Comparison of ENCODE assay signal across 10 cellular contexts in the genomic region with DNA sequence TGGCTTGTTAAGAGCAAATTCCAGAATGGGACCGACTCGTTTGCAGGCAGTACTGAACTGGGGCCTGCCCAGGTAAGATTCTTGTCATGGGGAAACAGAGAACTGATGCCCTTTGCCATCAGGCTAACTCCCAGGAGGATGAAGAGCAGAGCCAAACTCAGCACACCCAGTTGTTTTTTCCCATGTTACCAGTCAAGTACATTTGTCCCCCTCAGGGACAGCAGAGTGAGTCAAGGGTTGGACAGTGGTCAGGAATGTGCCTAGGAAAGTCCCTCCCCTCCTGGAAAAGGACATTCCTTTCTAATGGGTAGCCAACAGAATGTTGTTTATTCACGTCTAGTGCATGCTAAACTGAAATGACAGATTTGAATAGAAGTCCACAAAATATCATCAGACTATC. TPM values are rescaled to one million over a fixed set of nuclear protein-coding genes. Genes with fewer than 3 reads are reported as not detected.
DNase-seq lines count a peak whose midpoint lies in the region; TF ChIP-seq lines count a peak whose summit lies in the region.
"Had no signal": no experiment of that assay in that cellular context is flagged by ENCODE, and none has a peak within 500 bp of the region (broad histone marks: within the 10 kb centered on the region; RNA-seq: fewer than 3 reads in every experiment).

No MANE protein-coding gene starts in this region.

- TF ChIP-seq CTCF in neural crest cell (conservative IDR thresholded peaks at IDR 0.05), result no peak
- no peak for TF ChIP-seq CTCF in progenitor cell of endocrine pancreas (IDR thresholded peaks at IDR 0.05; ENCODE audit: unreplicated experiment)
- no peak for TF ChIP-seq CTCF in glutamatergic neuron (IDR thresholded peaks at IDR 0.05; ENCODE audit: partially characterized antibody, unreplicated experiment)

- H3K4me1 Mint-ChIP-seq in neural crest cell (peaks cover 5% of the 10 kb centered on the region), progenitor cell of endocrine pancreas (ENCODE audit: low read depth) (peaks cover 27% of the 10 kb centered on the region), glutamatergic neuron (ENCODE audit: low read depth, unreplicated experiment) (no peaks in the 10 kb centered on the region)

- peak; percentile 41 for DNase-seq in AG08396 (ENCODE audit: low spot score)
- peak; percentile 11 for DNase-seq in SW480 (ENCODE audit: low spot score)
- peak; percentile 37 for DNase-seq in glomerular visceral epithelial cell (ENCODE audit: extremely low spot score)
- no peak for DNase-seq in neural crest cell (ENCODE audit: low read depth, low spot score)
- DNase-seq in progenitor cell of endocrine pancreas (ENCODE audit: low spot score, unreplicated experiment), result no peak
- DNase-seq in activated CD4-positive, alpha-beta T cell treated with anti-CD3 and anti-CD28 coated beads, Interleukin-2, amount 50 U/mL, for 48 hours, result no peak
- DNase-seq in glutamatergic neuron, result no peak
- no peak for DNase-seq in stimulated activated CD4-positive, alpha-beta T cell treated with anti-CD3 and anti-CD28 coated beads, Interleukin-2, amount 100 ng/mL, for 48 hours
- DNase-seq: activated T-cell treated with anti-CD3 and anti-CD28 coated beads, Interleukin-2, amount 50 U/mL, for 48 hours; NCI-H1092 had no signal

- H3K4me3 Mint-ChIP-seq in neural crest cell (no peak overlapping the region), progenitor cell of endocrine pancreas (ENCODE audit: low read depth) (no peak overlapping the region), glutamatergic neuron (ENCODE audit: unreplicated experiment) (no peak overlapping the region)

- peak overlapping the region; percentile 15 for H3K27ac Mint-ChIP-seq in neural crest cell (ENCODE audit: unreplicated experiment)
- no peak overlapping the region for H3K27ac Mint-ChIP-seq in progenitor cell of endocrine pancreas
- no peak overlapping the region for H3K27ac Mint-ChIP-seq in glutamatergic neuron (ENCODE audit: unreplicated experiment)

- H3K36me3 Mint-ChIP-seq in neural crest cell (ENCODE audit: low read depth) (no peaks in the 10 kb centered on the region), progenitor cell of endocrine pancreas (ENCODE audit: insufficient read depth) (no peaks in the 10 kb centered on the region), glutamatergic neuron (ENCODE audit: unreplicated experiment) (no peaks in the 10 kb centered on the region)

- H3K9me3 Mint-ChIP-seq in neural crest cell (no peaks in the 10 kb centered on the region), progenitor cell of endocrine pancreas (ENCODE audit: low read depth) (no peaks in the 10 kb centered on the region), glutamatergic neuron (ENCODE audit: unreplicated experiment) (no peaks in the 10 kb centered on the region)

- H3K27me3 Mint-ChIP-seq in neural crest cell (ENCODE audit: low read depth), result no peaks in the 10 kb centered on the region
- no peaks in the 10 kb centered on the region for H3K27me3 Mint-ChIP-seq in progenitor cell of endocrine pancreas
- H3K27me3 Mint-ChIP-seq in glutamatergic neuron (ENCODE audit: unreplicated experiment), result peaks cover 4% of the 10 kb centered on the region

RNA-seq across cellular contexts. Expression of gene ART4, which starts 1.6 kb away (rescaled TPM):
- total RNA-seq in neural crest cell, result not detected in 2 replicates
- total RNA-seq in progenitor cell of endocrine pancreas, result 0.18 and 0.29 TPM in 2 replicates
- total RNA-seq in glutamatergic neuron (ENCODE audit: unreplicated experiment), result not detected

RNA-seq across cellular contexts. Expression of gene SMCO3, which starts 27.8 kb away (rescaled TPM):
- total RNA-seq in neural crest cell, result not detected in 2 replicates
- total RNA-seq in progenitor cell of endocrine pancreas, result not detected in 2 replicates
- total RNA-seq in glutamatergic neuron (ENCODE audit: unreplicated experiment), result not detected

RNA-seq across cellular contexts. Expression of gene C12orf60, which starts 38.3 kb away (rescaled TPM):
- total RNA-seq in neural crest cell, result 2.5 and 2.9 TPM in 2 replicates
- total RNA-seq in progenitor cell of endocrine pancreas, result 2.7 and 3.5 TPM in 2 replicates
- 0.88 TPM for total RNA-seq in glutamatergic neuron (ENCODE audit: unreplicated experiment)

RNA-seq across cellular contexts. Expression of gene WBP11, which starts 38.5 kb away (rescaled TPM):
- 101 and 109 TPM in 2 replicates for total RNA-seq in neural crest cell
- 112 and 117 TPM in 2 replicates for total RNA-seq in progenitor cell of endocrine pancreas
- 54.6 TPM for total RNA-seq in glutamatergic neuron (ENCODE audit: unreplicated experiment)

RNA-seq across cellular contexts. Expression of gene MGP, which starts 43.9 kb away (rescaled TPM):
- not detected in 2 replicates for total RNA-seq in neural crest cell
- total RNA-seq in progenitor cell of endocrine pancreas, result not detected in 2 replicates
- not detected for total RNA-seq in glutamatergic neuron (ENCODE audit: unreplicated experiment)

Comparison
In these comparisons a context has a peak if more than half of its experiments do, and no peak if none do; other contexts are left out.
1. DNase-seq: peak in AG08396 (single experiment), SW480 (single experiment) and glomerular visceral epithelial cell (single experiment); none in neural crest cell (single experiment), progenitor cell of endocrine pancreas (single experiment), activated CD4-positive, alpha-beta T cell treated with anti-CD3 and anti-CD28 coated beads, Interleukin-2, amount 50 U/mL, for 48 hours (0 of 2), glutamatergic neuron (single experiment) and stimulated activated CD4-positive, alpha-beta T cell treated with anti-CD3 and anti-CD28 coated beads, Interleukin-2, amount 100 ng/mL, for 48 hours (0 of 2).